14 cellular contexts compared by ENCODE assay signal in the genomic region with DNA sequence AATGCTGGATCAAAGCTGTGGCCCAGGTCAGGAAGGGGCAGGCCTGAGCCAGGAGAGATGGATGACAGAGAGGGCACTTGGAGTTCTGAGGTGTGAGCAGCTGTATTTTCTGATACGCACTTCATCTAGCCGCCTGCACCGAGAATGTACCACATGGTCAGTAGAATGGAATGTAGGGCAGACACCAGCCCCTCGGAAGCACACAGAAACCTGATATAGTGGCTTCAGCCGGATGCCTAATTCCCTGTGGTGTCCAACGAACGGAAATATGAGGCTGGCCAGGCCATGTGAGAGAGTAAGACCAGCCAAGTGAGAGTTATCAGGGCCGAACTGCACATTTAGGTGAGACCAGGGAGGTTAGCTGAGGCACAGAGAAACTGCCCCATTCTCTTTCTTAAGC. TPM values are rescaled to one million over a fixed set of nuclear protein-coding genes. Genes with fewer than 3 reads are reported as not detected.
A peak's percentile ranks its signal among the peaks of the same experiment; 100 is the strongest.
DNase-seq lines count a peak whose midpoint lies in the region; ATAC-seq and TF ChIP-seq lines count a peak whose summit lies in the region.
"Had no signal": no experiment of that assay in that cellular context is flagged by ENCODE, and none has a peak within 500 bp of the region (broad histone marks: within the 10 kb centered on the region; RNA-seq: fewer than 3 reads in every experiment).

No MANE protein-coding gene starts in this region.

- TF ChIP-seq EP300 in upper lobe of left lung (IDR thresholded peaks at IDR 0.05), result no peak

- no peak overlapping the region for H3K4me3 ChIP-seq in upper lobe of left lung
- H3K4me3 ChIP-seq: HAP-1 had no signal

- 60% methylated on average over 8 of the region's 8 CpGs for WGBS in upper lobe of left lung, 2 donors

- DNase-seq in HS-27A (ENCODE audit: low read depth), result peak; percentile 62
- DNase-seq in chondrocyte (ENCODE audit: low spot score), result no peak
- peak; percentile 95 for DNase-seq in left kidney (ENCODE audit: low read depth, low spot score)
- no peak for DNase-seq in upper lobe of left lung
- DNase-seq in activated naive CD4-positive, alpha-beta T cell treated with anti-CD3 and anti-CD28 coated beads for 36 hours, result no peak
- DNase-seq in NCI-H2196 treated with DMSO at 0.1 percent for 48 hours (lab: John Stamatoyannopoulos, UW; ENCODE audit: unreplicated experiment), result no peak
- DNase-seq in pons (ENCODE audit: low spot score), result no peak
- DNase-seq: activated CD4-positive, alpha-beta T cell treated with anti-CD3 and anti-CD28 coated beads for 1 hour; activated gamma-delta T cell treated with Interleukin-2 at 50 U/mL for 16 hours; NCI-H1694 had no signal

- H3K27ac ChIP-seq in upper lobe of left lung, result no peak overlapping the region
- H3K27ac ChIP-seq: neutrophil, RWPE1 had no signal

- peaks cover 46% of the 10 kb centered on the region for H3K4me1 Mint-ChIP-seq in chondrocyte (ENCODE audit: low read depth)
- H3K4me1 Mint-ChIP-seq in activated naive CD4-positive, alpha-beta T cell treated with anti-CD3 and anti-CD28 coated beads for 36 hours (ENCODE audit: low read depth), result no peaks in the 10 kb centered on the region

- H3K9me3 Mint-ChIP-seq in chondrocyte (ENCODE audit: low read depth), result no peaks in the 10 kb centered on the region
- no peaks in the 10 kb centered on the region for H3K9me3 Mint-ChIP-seq in activated naive CD4-positive, alpha-beta T cell treated with anti-CD3 and anti-CD28 coated beads for 36 hours

- H3K4me1 ChIP-seq in upper lobe of left lung, result no peaks in the 10 kb centered on the region
- H3K4me1 ChIP-seq: HAP-1 had no signal

- H3K36me3 ChIP-seq in upper lobe of left lung, result no peaks in the 10 kb centered on the region
- H3K36me3 ChIP-seq: HAP-1, neutrophil had no signal

- no peak for TF ChIP-seq POLR2A in upper lobe of left lung (IDR thresholded peaks at IDR 0.05)
- TF ChIP-seq POLR2A in GM18505 (IDR thresholded peaks at IDR 0.05; ENCODE audit: borderline replicate concordance, extremely low read depth, insufficient read depth, insufficient read length), result no peak

- CTCF ChIA-PET in activated naive CD4-positive, alpha-beta T cell treated with anti-CD3 and anti-CD28 coated beads for 36 hours (lab: Charles Lee), result no interaction called here

- H3K27ac Mint-ChIP-seq in chondrocyte (ENCODE audit: unreplicated experiment), result peak overlapping the region; percentile 83
- H3K27ac Mint-ChIP-seq in activated naive CD4-positive, alpha-beta T cell treated with anti-CD3 and anti-CD28 coated beads for 36 hours, result no peak overlapping the region

- no peaks in the 10 kb centered on the region for H3K36me3 Mint-ChIP-seq in chondrocyte (ENCODE audit: low read depth)
- H3K36me3 Mint-ChIP-seq in activated naive CD4-positive, alpha-beta T cell treated with anti-CD3 and anti-CD28 coated beads for 36 hours (ENCODE audit: low read depth), result no peaks in the 10 kb centered on the region

- no peaks in the 10 kb centered on the region for H3K27me3 Mint-ChIP-seq in chondrocyte (ENCODE audit: low read depth)
- H3K27me3 Mint-ChIP-seq in activated naive CD4-positive, alpha-beta T cell treated with anti-CD3 and anti-CD28 coated beads for 36 hours (ENCODE audit: low read depth), result no peaks in the 10 kb centered on the region

- no peak overlapping the region for H3K4me3 Mint-ChIP-seq in chondrocyte (ENCODE audit: unreplicated experiment)
- H3K4me3 Mint-ChIP-seq in activated naive CD4-positive, alpha-beta T cell treated with anti-CD3 and anti-CD28 coated beads for 36 hours, result no peak overlapping the region

- TF ChIP-seq CTCF in chondrocyte (IDR thresholded peaks at IDR 0.05) (no peak), upper lobe of left lung (IDR thresholded peaks at IDR 0.05) (no peak)

- H3K9me3 ChIP-seq in upper lobe of left lung, result no peaks in the 10 kb centered on the region
- H3K9me3 ChIP-seq: HAP-1, neutrophil had no signal

- H3K27me3 ChIP-seq in upper lobe of left lung, result no peaks in the 10 kb centered on the region

- intact Hi-C loops in activated naive CD4-positive, alpha-beta T cell treated with anti-CD3 and anti-CD28 coated beads for 36 hours (cut with micrococcal nuclease), result no loop called here

- ATAC-seq in upper lobe of left lung (ENCODE audit: low FRiP score in 2 of 2) (peak; percentile 59 to 79), GM18505 (IDR thresholded peaks at IDR 0.05; ENCODE audit: unreplicated experiment) (no peak)

RNA-seq across cellular contexts. Expression of gene PLCE1, which starts 46.7 kb away (rescaled TPM):
- total RNA-seq in chondrocyte (9.9 to 14.7 TPM (median 10.6 TPM) in 3 replicates), upper lobe of left lung (10 to 100 TPM in 5 of 6 donors, 1 to 10 TPM in 1; 8.4 to 15.0 (median 12.3) TPM)
- under 1 TPM in 1 of 2 experiments, not detected in 1; 0.05 TPM for total RNA-seq in activated naive CD4-positive, alpha-beta T cell treated with anti-CD3 and anti-CD28 coated beads for 36 hours

RNA-seq across cellular contexts. Expression of gene SLC35G1, which starts 53.3 kb away (rescaled TPM):
- total RNA-seq in chondrocyte (4.6 to 10.8 TPM (median 5.3 TPM) in 3 replicates), upper lobe of left lung (10 to 100 TPM in 1 of 6 donors, 1 to 10 TPM in 5; 2.4 to 10.5 (median 3.2) TPM)
- 1 to 10 TPM; 3.8 to 4.1 TPM for total RNA-seq in activated naive CD4-positive, alpha-beta T cell treated with anti-CD3 and anti-CD28 coated beads for 36 hours

Comparison
In these comparisons a context has a peak if more than half of its experiments do, and no peak if none do; other contexts are left out.
1. DNase-seq: peak in HS-27A (single experiment) and left kidney (single experiment); none in chondrocyte (single experiment), upper lobe of left lung (0 of 2), activated naive CD4-positive, alpha-beta T cell treated with anti-CD3 and anti-CD28 coated beads for 36 hours (single experiment), NCI-H2196 treated with DMSO at 0.1 percent for 48 hours (single experiment) and pons (single experiment).
2. RNA of gene PLCE1, which starts 46.7 kb away (total RNA-seq): 8.4 to 15.0 TPM in upper lobe of left lung and 9.9 to 14.7 TPM in chondrocyte; 0.05 TPM in activated naive CD4-positive, alpha-beta T cell treated with anti-CD3 and anti-CD28 coated beads for 36 hours; every median in the first group is over 4 times any median in the second.